Comparison of ENCODE assay signal across 8 cellular contexts in genomic region chr22:41300661-41301060, GRCh38. TPM values are rescaled to one million over a fixed set of nuclear protein-coding genes. Genes with fewer than 3 reads are reported as not detected.
DNase-seq lines count a peak whose midpoint lies in the region; ATAC-seq, FAIRE-seq and TF ChIP-seq lines count a peak whose summit lies in the region.

No MANE protein-coding gene starts in this region.

- POLR2A ChIA-PET in activated B cell treated with CpG ODN at 0.5 μM for 24 hours (lab: Charles Lee) = interaction anchor here (0.7 to 4.4 kb wide), 13 partner anchors 8 to 378 kb away, joined by 3 to 101 read pairs (median 6); partner anchors contain the start of genes DESI1, POLR3H, RANGAP1 and TEF

- CTCF ChIA-PET in activated B cell treated with CpG ODN at 0.5 μM for 24 hours (lab: Charles Lee) = interaction anchor here (1.0 to 1.6 kb wide), 6 partner anchors 12 to 349 kb away, joined by 3 to 14 read pairs (median 6); partner anchors contain the start of gene RANGAP1

- peaks cover 26% of the 10 kb centered on the region for H3K4me1 Mint-ChIP-seq in activated B cell treated with CpG ODN at 0.5 μM for 24 hours

- no peak for DNase-seq in HAP-1 (ENCODE audit: low spot score in 2 of 2)
- DNase-seq in activated B cell treated with CpG ODN at 0.5 μM for 24 hours = no peak
- no peak for DNase-seq in right cardiac atrium
- peak; percentile 43 for DNase-seq in small intestine
- DNase-seq in NCI-H187 (lab: John Stamatoyannopoulos, UW) = no peak
- DNase-seq in SHP77 treated with DMSO at 0.1 percent for 48 hours (lab: John Stamatoyannopoulos, UW) = no peak
- DNase-seq in NCI-H1436 (lab: John Stamatoyannopoulos, UW) = no peak
- DNase-seq in RCC 7860 (ENCODE audit: low spot score) = no peak

- peaks cover 10% of the 10 kb centered on the region for H3K4me1 ChIP-seq in HAP-1
- H3K4me1 ChIP-seq in right cardiac atrium (ENCODE audit: control insufficient read depth, insufficient read depth, low read length) = peaks cover 1% of the 10 kb centered on the region
- H3K4me1 ChIP-seq in small intestine (ENCODE audit: control insufficient read depth in 2 of 2, insufficient read depth in 1 of 2, low read depth in 1 of 2, low read length in 1 of 2) = peaks cover 6 to 11% of the 10 kb centered on the region in 2 donors

- no peak for TF ChIP-seq CTCF in activated B cell treated with CpG ODN at 0.5 μM for 24 hours (IDR thresholded peaks at IDR 0.05)

- peak overlapping the region; percentile 92 for H3K27ac Mint-ChIP-seq in activated B cell treated with CpG ODN at 0.5 μM for 24 hours

- ATAC-seq in activated B cell treated with CpG ODN at 0.5 μM for 24 hours (ENCODE audit: low read depth) (no peak), right cardiac atrium (no peak)

- peak overlapping the region; percentile 82 for H3K4me3 ChIP-seq in HAP-1
- peak overlapping the region; percentile 97 for H3K4me3 ChIP-seq in right cardiac atrium (ENCODE audit: low read length)
- peak overlapping the region; percentile 91 to 98 for H3K4me3 ChIP-seq in small intestine (ENCODE audit: low read depth in 1 of 2, low read length in 2 of 2)

- no peak for FAIRE-seq in small intestine (lab: Jason Lieb, UNC)
- no peak for FAIRE-seq in RCC 7860 (lab: Jason Lieb, UNC)

- peak overlapping the region; percentile 83 for H3K4me3 Mint-ChIP-seq in activated B cell treated with CpG ODN at 0.5 μM for 24 hours

- H3K27me3 ChIP-seq in HAP-1 (ENCODE audit: low read depth) = no peaks in the 10 kb centered on the region
- no peaks in the 10 kb centered on the region for H3K27me3 ChIP-seq in right cardiac atrium (ENCODE audit: control insufficient read depth, insufficient read depth)
- H3K27me3 ChIP-seq in small intestine (ENCODE audit: control insufficient read depth in 2 of 2, insufficient read depth in 2 of 2, low read length in 2 of 2) = no peaks in the 10 kb centered on the region

- intact Hi-C loops in activated B cell treated with CpG ODN at 0.5 μM for 24 hours (cut with micrococcal nuclease) = loop anchor here (1.0 to 5.0 kb wide), 4 partner anchors 14 to 349 kb away; partner anchors contain the start of genes EP300, RANGAP1, RBX1 and TEF
- intact Hi-C loops in right cardiac atrium (cut with DNase I) = no loop called here

- H3K36me3 Mint-ChIP-seq in activated B cell treated with CpG ODN at 0.5 μM for 24 hours (ENCODE audit: low read depth) = peaks cover 11% of the 10 kb centered on the region

- in situ Hi-C loops in HAP-1 (cut with MboI; ENCODE audit: low sequenced_read_pairs) = no loop called here

- no peaks in the 10 kb centered on the region for H3K9me3 ChIP-seq in HAP-1
- H3K9me3 ChIP-seq in right cardiac atrium (ENCODE audit: control insufficient read depth, low read length) = no peaks in the 10 kb centered on the region
- no peaks in the 10 kb centered on the region for H3K9me3 ChIP-seq in small intestine (ENCODE audit: control insufficient read depth, low read depth)

- 50% methylated on average over 7 of the region's 7 CpGs for WGBS in right cardiac atrium
- 17 to 48% (median 25%) methylated on average over 7 of the region's 7 CpGs for WGBS in small intestine, 3 donors

- H3K36me3 ChIP-seq in HAP-1 (replicated peaks) (peaks cover 8% of the 10 kb centered on the region; the same call in 1 of the 2 replicates), small intestine (ENCODE audit: control insufficient read depth in 2 of 2, insufficient read depth in 2 of 2, low read length in 2 of 2) (no peaks in the 10 kb centered on the region)

- H3K9me3 Mint-ChIP-seq in activated B cell treated with CpG ODN at 0.5 μM for 24 hours = no peaks in the 10 kb centered on the region

- no peaks in the 10 kb centered on the region for H3K27me3 Mint-ChIP-seq in activated B cell treated with CpG ODN at 0.5 μM for 24 hours

- no peak overlapping the region for H3K27ac ChIP-seq in right cardiac atrium (ENCODE audit: low read length)
- H3K27ac ChIP-seq in small intestine (ENCODE audit: low read depth in 1 of 2, low read length in 1 of 2) = peak overlapping the region in 1 of 2 donors; percentile 76

RNA-seq across cellular contexts. Expression of gene ZC3H7B, which starts 0.7 kb away (rescaled TPM):
- 54.0 and 58.2 TPM in 2 replicates for total RNA-seq in activated B cell treated with CpG ODN at 0.5 μM for 24 hours
- total RNA-seq in right cardiac atrium = 10 to 100 TPM; 35.4 to 43.5 (median 39.2) TPM
- polyA plus RNA-seq in right cardiac atrium = 35.2 TPM
- polyA plus RNA-seq in small intestine = 10 to 100 TPM; 14.6 to 44.9 (median 21.9) TPM

RNA-seq across cellular contexts. Expression of gene RANGAP1, which starts 14.7 kb away (rescaled TPM):
- total RNA-seq in activated B cell treated with CpG ODN at 0.5 μM for 24 hours (48.9 and 56.4 TPM in 2 replicates), right cardiac atrium (10 to 100 TPM; 26.0 to 38.5 (median 33.4) TPM)
- polyA plus RNA-seq in right cardiac atrium (26.9 TPM), small intestine (10 to 100 TPM; 27.5 to 62.3 (median 31.9) TPM)

RNA-seq across cellular contexts. Expression of gene CHADL, which starts 59.9 kb away (rescaled TPM):
- total RNA-seq in activated B cell treated with CpG ODN at 0.5 μM for 24 hours = 0.10 TPM in 1 of 2 replicates, not detected in the other
- 10 to 100 TPM; 15.5 to 25.7 (median 21.8) TPM for total RNA-seq in right cardiac atrium
- polyA plus RNA-seq in right cardiac atrium = 39.2 TPM
- polyA plus RNA-seq in small intestine = 1 to 10 TPM in 1 of 3 donors, under 1 TPM in 1, not detected in 1; 0.54 to 2.3 TPM

Comparison
In these comparisons a context has a peak if more than half of its experiments do, and no peak if none do; other contexts are left out.
1. RNA of gene CHADL, which starts 59.9 kb away (total RNA-seq): 15.5 to 25.7 TPM in right cardiac atrium; 0.10 TPM in activated B cell treated with CpG ODN at 0.5 μM for 24 hours; every median in the first group is over 10 times any median in the second.
2. Peak in every context shown above with its lines, with median percentiles within 50 percentile points of each other: H3K4me3 ChIP-seq.